Comparison of ENCODE assay signal across 8 cellular contexts in the genomic region with DNA sequence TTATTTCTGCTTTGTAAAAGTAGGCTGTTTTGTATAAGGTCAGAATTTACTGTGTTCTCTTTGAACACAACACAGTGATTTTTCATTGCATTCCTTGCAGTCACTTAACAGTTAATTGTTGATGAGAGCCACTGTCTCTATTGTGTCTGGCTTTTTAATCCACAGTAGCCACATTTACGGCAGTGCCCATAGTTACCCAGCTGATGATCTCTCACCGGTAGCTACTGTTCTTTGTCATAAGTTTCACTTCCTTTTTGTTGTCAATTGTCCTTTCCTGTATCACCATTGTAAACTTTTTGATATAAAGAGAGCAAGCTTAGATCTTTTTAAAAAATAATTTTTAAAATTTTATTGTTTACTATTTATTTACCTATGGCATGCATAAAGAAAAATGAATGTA.
DNase-seq lines count a peak whose midpoint lies in the region; ATAC-seq and TF ChIP-seq lines count a peak whose summit lies in the region.
"Not testable (repeated sequence)": the region's sequence is repeated elsewhere in the genome, so short reads cannot be mapped to it uniquely, and the experiment has no call there.

No MANE protein-coding gene starts in this region.

- ATAC-seq in GM18520 (IDR thresholded peaks at IDR 0.05; ENCODE audit: unreplicated experiment): peak; percentile 100
- peak; percentile 100 for ATAC-seq in GM19438 (IDR thresholded peaks at IDR 0.05; ENCODE audit: low read depth, unreplicated experiment)
- ATAC-seq in GM21737 (IDR thresholded peaks at IDR 0.05; ENCODE audit: unreplicated experiment): peak; percentile 98
- peak; percentile 98 for ATAC-seq in HG02981 (IDR thresholded peaks at IDR 0.05; ENCODE audit: unreplicated experiment)
- peak; percentile 100 for ATAC-seq in HG03439 (IDR thresholded peaks at IDR 0.05; ENCODE audit: unreplicated experiment)
- ATAC-seq in activated CD4-positive, CD25-positive, alpha-beta regulatory T cell treated with anti-CD3 and anti-CD28 coated beads, Interleukin-2, amount 50 U/mL, for 24 hours: peak; percentile 33 to 51

- DNase-seq in AG10803 (ENCODE audit: low read depth) (peak; percentile 33), NB4 (ENCODE audit: low read depth) (peak; percentile 22)

- not testable (repeated sequence) for TF ChIP-seq CTCF in AG10803 (conservative IDR thresholded peaks at IDR 0.05; ENCODE audit: low read length); NB4 (IDR thresholded peaks at IDR 0.05; ENCODE audit: low read depth, low read length)

- not testable (repeated sequence) for TF ChIP-seq POLR2A in NB4 (IDR thresholded peaks at IDR 0.05; ENCODE audit: extremely low read depth, insufficient read length)

- H3K4me3 ChIP-seq in AG10803 (ENCODE audit: low read length); NB4 (ENCODE audit: low read depth, low read length): not testable (repeated sequence)

Comparison
In these comparisons a context has a peak if more than half of its experiments do, and no peak if none do; other contexts are left out.
1. ATAC-seq: peak in every context shown above with its lines; median percentile 100 in GM18520; 100 in GM19438; 100 in HG03439; 98 in GM21737; 98 in HG02981; 42 in activated CD4-positive, CD25-positive, alpha-beta regulatory T cell treated with anti-CD3 and anti-CD28 coated beads, Interleukin-2, amount 50 U/mL, for 24 hours.